Comparison of ENCODE assay signal across 8 cellular contexts in the genomic region with DNA sequence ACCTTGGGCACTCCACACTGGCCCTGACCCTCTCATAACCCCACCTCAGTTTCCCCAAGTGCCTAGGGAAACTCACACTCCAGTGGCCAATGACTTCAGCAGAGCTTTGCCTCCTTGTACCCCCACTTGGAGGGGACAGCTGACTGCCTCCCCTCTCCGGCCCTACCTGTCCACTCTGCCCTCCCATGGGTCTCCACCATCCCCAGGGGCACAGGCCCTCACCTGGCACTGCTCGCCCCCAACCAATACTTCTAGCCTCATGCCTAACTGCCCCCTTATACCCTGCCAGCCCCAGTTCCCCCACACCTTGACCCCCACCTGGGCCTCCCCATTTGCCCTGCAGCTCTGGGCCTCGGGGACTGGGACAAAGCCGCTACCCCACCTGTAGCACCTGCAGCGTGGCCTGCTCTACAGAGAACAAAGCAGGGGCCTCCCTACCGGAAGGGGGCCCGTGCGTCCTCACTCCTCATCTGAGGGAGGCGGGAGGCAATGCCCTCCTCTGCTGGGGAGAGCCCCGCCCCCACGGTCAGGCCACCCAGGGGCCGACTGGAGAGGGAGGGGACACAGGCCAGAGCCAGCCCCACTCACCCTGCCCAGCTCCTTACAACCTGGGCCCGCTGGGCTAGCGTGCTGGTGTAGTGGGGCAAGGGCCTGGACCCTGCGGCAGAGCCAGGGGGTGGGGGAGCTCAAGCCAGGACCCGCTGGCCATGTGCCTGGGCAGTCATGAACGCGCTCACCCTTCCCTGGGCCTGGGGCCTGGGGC. TPM values are rescaled to one million over a fixed set of nuclear protein-coding genes. Genes with fewer than 3 reads are reported as not detected.
DNase-seq lines count a peak whose midpoint lies in the region; ATAC-seq and TF ChIP-seq lines count a peak whose summit lies in the region.
"Had no signal": no experiment of that assay in that cellular context is flagged by ENCODE, and none has a peak within 500 bp of the region (broad histone marks: within the 10 kb centered on the region; RNA-seq: fewer than 3 reads in every experiment).

No MANE protein-coding gene starts in this region.

- peak; percentile 53 for DNase-seq in natural killer cell treated with Interleukin-12 subunit alpha and Interleukin-12 subunit beta and Interleukin-15 and Interleukin-18, amount 100 ng/mL, for 72 hours (ENCODE audit: low spot score)
- DNase-seq in natural killer cell (no peak), right lobe of liver (peak in 2 of 3 donors; percentile 27 to 52), NCI-H774 (lab: John Stamatoyannopoulos, UW) (no peak), NCI-H1092 (lab: John Stamatoyannopoulos, UW) (no peak)
- DNase-seq: NCI-H1436 had no signal

- 82% methylated on average over 2 of the region's 18 CpGs for WGBS in right lobe of liver (ENCODE audit: insufficient coverage, low coverage, low lambda C conversion rate, missing lambda C conversion rate)

- H3K4me1 ChIP-seq in right lobe of liver = peaks cover 0 to 65% (median 30%) of the 10 kb centered on the region in 4 donors

- H3K4me3 Mint-ChIP-seq in natural killer cell treated with Interleukin-12 subunit alpha and Interleukin-12 subunit beta and Interleukin-15 and Interleukin-18, amount 100 ng/mL, for 72 hours = no peak overlapping the region
- no peak overlapping the region for H3K4me3 Mint-ChIP-seq in natural killer cell

- no peaks in the 10 kb centered on the region for H3K4me1 Mint-ChIP-seq in natural killer cell treated with Interleukin-12 subunit alpha and Interleukin-12 subunit beta and Interleukin-15 and Interleukin-18, amount 100 ng/mL, for 72 hours (ENCODE audit: low read depth in 2 of 2)
- H3K4me1 Mint-ChIP-seq in natural killer cell = no peaks in the 10 kb centered on the region

- H3K9me3 ChIP-seq in right lobe of liver = no peaks in the 10 kb centered on the region

- no peak for ATAC-seq in natural killer cell treated with Interleukin-12 subunit alpha and Interleukin-12 subunit beta and Interleukin-15 and Interleukin-18, amount 100 ng/mL, for 72 hours
- ATAC-seq in natural killer cell = no peak
- ATAC-seq in right lobe of liver = no peak
- no peak for ATAC-seq in GM18520 (IDR thresholded peaks at IDR 0.05; ENCODE audit: unreplicated experiment)
- ATAC-seq: left colon had no signal

- H3K9me3 Mint-ChIP-seq in natural killer cell treated with Interleukin-12 subunit alpha and Interleukin-12 subunit beta and Interleukin-15 and Interleukin-18, amount 100 ng/mL, for 72 hours = no peaks in the 10 kb centered on the region
- no peaks in the 10 kb centered on the region for H3K9me3 Mint-ChIP-seq in natural killer cell

- no peak overlapping the region for H3K27ac Mint-ChIP-seq in natural killer cell treated with Interleukin-12 subunit alpha and Interleukin-12 subunit beta and Interleukin-15 and Interleukin-18, amount 100 ng/mL, for 72 hours
- no peak overlapping the region for H3K27ac Mint-ChIP-seq in natural killer cell

- no peaks in the 10 kb centered on the region for H3K27me3 Mint-ChIP-seq in natural killer cell treated with Interleukin-12 subunit alpha and Interleukin-12 subunit beta and Interleukin-15 and Interleukin-18, amount 100 ng/mL, for 72 hours
- no peaks in the 10 kb centered on the region for H3K27me3 Mint-ChIP-seq in natural killer cell (ENCODE audit: low read depth in 2 of 2)

- H3K27ac ChIP-seq in right lobe of liver = peak overlapping the region; percentile 47 to 66 (median 65)

- intact Hi-C loops in natural killer cell (cut with micrococcal nuclease) (no loop called here), right lobe of liver (cut with DNase I) (loop anchor here in 1 of 2 donors (10.0 kb wide), 1 partner anchor 54 kb away; a partner anchor contains a TSS)

- no peaks in the 10 kb centered on the region for H3K27me3 ChIP-seq in right lobe of liver

- no peaks in the 10 kb centered on the region for H3K36me3 Mint-ChIP-seq in natural killer cell treated with Interleukin-12 subunit alpha and Interleukin-12 subunit beta and Interleukin-15 and Interleukin-18, amount 100 ng/mL, for 72 hours
- H3K36me3 Mint-ChIP-seq in natural killer cell = no peaks in the 10 kb centered on the region

- no peaks in the 10 kb centered on the region for H3K36me3 ChIP-seq in right lobe of liver

- no peak overlapping the region for H3K4me3 ChIP-seq in right lobe of liver

- no peak for TF ChIP-seq POLR2A in right lobe of liver (IDR thresholded peaks at IDR 0.05)

- TF ChIP-seq CTCF in natural killer cell (IDR thresholded peaks at IDR 0.05) (no peak), right lobe of liver (IDR thresholded peaks at IDR 0.05) (no peak)

RNA-seq across cellular contexts. Expression of a gene that starts 8.2 kb away (rescaled TPM):
- total RNA-seq in natural killer cell treated with Interleukin-12 subunit alpha and Interleukin-12 subunit beta and Interleukin-15 and Interleukin-18, amount 100 ng/mL, for 72 hours = 1 to 10 TPM; 1.5 to 1.9 TPM
- 1 to 10 TPM; 1.0 to 4.3 (median 1.4) TPM for total RNA-seq in natural killer cell
- 10 to 100 TPM; 30.3 to 80.8 (median 47.1) TPM for total RNA-seq in right lobe of liver

RNA-seq across cellular contexts. Expression of a gene that starts 28.0 kb away (rescaled TPM):
- 1,000 to 10,000 TPM; 1,109 to 1,318 TPM for total RNA-seq in natural killer cell treated with Interleukin-12 subunit alpha and Interleukin-12 subunit beta and Interleukin-15 and Interleukin-18, amount 100 ng/mL, for 72 hours
- 1,000 to 10,000 TPM in 2 of 3 donors, 100 to 1,000 TPM in 1; 887 to 1,244 (median 1,112) TPM for total RNA-seq in natural killer cell
- 100 to 1,000 TPM; 339 to 696 (median 413) TPM for total RNA-seq in right lobe of liver

RNA-seq across cellular contexts. Expression of a gene that starts 48.2 kb away (rescaled TPM):
- 1 to 10 TPM; 9.4 to 9.5 TPM for total RNA-seq in natural killer cell treated with Interleukin-12 subunit alpha and Interleukin-12 subunit beta and Interleukin-15 and Interleukin-18, amount 100 ng/mL, for 72 hours
- total RNA-seq in natural killer cell (1 to 10 TPM; 8.0 to 9.3 (median 8.4) TPM), right lobe of liver (1 to 10 TPM; 1.4 to 2.9 (median 2.5) TPM)

RNA-seq across cellular contexts. Expression of a gene that starts 56.1 kb away (rescaled TPM):
- 100 to 1,000 TPM; 171 to 178 TPM for total RNA-seq in natural killer cell treated with Interleukin-12 subunit alpha and Interleukin-12 subunit beta and Interleukin-15 and Interleukin-18, amount 100 ng/mL, for 72 hours
- total RNA-seq in natural killer cell = 10 to 100 TPM; 81.4 to 88.4 (median 84.6) TPM
- 100 to 1,000 TPM in 2 of 6 experiments, 10 to 100 TPM in 4; 49.5 to 139 (median 55.7) TPM for total RNA-seq in right lobe of liver

Comparison
In these comparisons a context has a peak if more than half of its experiments do, and no peak if none do; other contexts are left out.
1. DNase-seq: peak in natural killer cell treated with Interleukin-12 subunit alpha and Interleukin-12 subunit beta and Interleukin-15 and Interleukin-18, amount 100 ng/mL, for 72 hours (single experiment) and right lobe of liver (2 of 3); none in natural killer cell (single experiment), NCI-H774 (single experiment) and NCI-H1092 (single experiment).
2. RNA of a gene that starts 8.2 kb away (total RNA-seq): 30.3 to 80.8 TPM in right lobe of liver; 1.5 to 1.9 TPM in natural killer cell treated with Interleukin-12 subunit alpha and Interleukin-12 subunit beta and Interleukin-15 and Interleukin-18, amount 100 ng/mL, for 72 hours and 1.0 to 4.3 TPM in natural killer cell; every median in the first group is over 4 times any median in the second.